16 cellular contexts compared by ENCODE assay signal in genomic region chr2:218832520-218832919, GRCh38. TPM values are rescaled to one million over a fixed set of nuclear protein-coding genes. Genes with fewer than 3 reads are reported as not detected.
DNase-seq lines count a peak whose midpoint lies in the region; ATAC-seq, FAIRE-seq and TF ChIP-seq lines count a peak whose summit lies in the region.
"Had no signal": no experiment of that assay in that cellular context is flagged by ENCODE, and none has a peak within 500 bp of the region (broad histone marks: within the 10 kb centered on the region; RNA-seq: fewer than 3 reads in every experiment).

No MANE protein-coding gene starts in this region.

- no TSS peak for BruUV-seq in MCF 10A (replicated peaks; lab: Mats Ljungman, UMichigan)
- BruUV-seq in endothelial cell of umbilical vein (replicated peaks; lab: Mats Ljungman, UMichigan) = no TSS peak

- H3K79me2 ChIP-seq in endothelial cell of umbilical vein (ENCODE audit: control insufficient read depth, insufficient read depth, low read length) = no peaks in the 10 kb centered on the region

- peaks cover 4% of the 10 kb centered on the region for H3K9me3 Mint-ChIP-seq in MCF 10A (ENCODE audit: unreplicated experiment)

- H3K27me3 ChIP-seq in breast epithelium (no peaks in the 10 kb centered on the region), endothelial cell of umbilical vein (ENCODE audit: control insufficient read depth in 2 of 2, insufficient read depth in 2 of 2, low read length in 2 of 2) (peaks cover 0 to 2% of the 10 kb centered on the region in 2 experiments), vagina (no peaks in the 10 kb centered on the region)

- H3K4me3 ChIP-seq in breast epithelium (no peak overlapping the region), endothelial cell of umbilical vein (replicated peaks in 1 of 3; ENCODE audit: insufficient read depth in 1 of 3, low read depth in 1 of 3, low read length in 3 of 3) (no peak overlapping the region), vagina (no peak overlapping the region)

- H3K4me1 ChIP-seq in breast epithelium (no peaks in the 10 kb centered on the region), endothelial cell of umbilical vein (ENCODE audit: control insufficient read depth, extremely low read depth, insufficient read depth, low read length) (peaks cover 17% of the 10 kb centered on the region), vagina (peaks cover 33% of the 10 kb centered on the region)
- H3K4me1 ChIP-seq: foreskin keratinocyte had no signal

- CTCF ChIA-PET in MCF 10A (lab: Yijun Ruan, JAX) (interaction anchor here (0.6 to 2.1 kb wide), 3 partner anchors 15 to 112 kb away, joined by 3 to 9 read pairs (median 4); no protein-coding TSS in a partner anchor), endothelial cell of umbilical vein (lab: Charles Lee) (interaction anchor here (0.7 to 3.5 kb wide), 5 partner anchors 9 to 122 kb away, joined by 3 to 44 read pairs (median 7); partner anchors contain the start of gene TTLL4)

- no peaks in the 10 kb centered on the region for H3K36me3 ChIP-seq in breast epithelium
- no peaks in the 10 kb centered on the region for H3K36me3 ChIP-seq in endothelial cell of umbilical vein (ENCODE audit: control insufficient read depth in 2 of 2, extremely low read depth in 1 of 2, insufficient read depth in 2 of 2, low read length in 2 of 2)
- no peaks in the 10 kb centered on the region for H3K36me3 ChIP-seq in vagina

- dilution Hi-C loops in endothelial cell of umbilical vein (cut with MboI; ENCODE audit: extremely low pct_ligation_motif_present, low sequenced_read_pairs) = no loop called here

- no peaks in the 10 kb centered on the region for H3K9me1 ChIP-seq in endothelial cell of umbilical vein (replicated peaks; ENCODE audit: control insufficient read depth, extremely low read depth, insufficient read depth, low read length)

- H3K9me3 ChIP-seq in breast epithelium (peaks cover 0 to 3% of the 10 kb centered on the region in 2 donors), endothelial cell of umbilical vein (replicated peaks; ENCODE audit: control insufficient read depth, insufficient read depth, low read length) (no peaks in the 10 kb centered on the region), vagina (no peaks in the 10 kb centered on the region)

- H4K20me1 ChIP-seq in endothelial cell of umbilical vein (replicated peaks; ENCODE audit: control insufficient read depth, extremely low read depth, insufficient read depth, low read length) = no peaks in the 10 kb centered on the region

- POLR2A ChIA-PET in MCF 10A (lab: Yijun Ruan, JAX) (interaction anchor here (1.1 kb wide), 1 partner anchor 26 kb away, joined by 3 read pairs; no protein-coding TSS in a partner anchor), endothelial cell of umbilical vein (lab: Charles Lee) (no interaction called here)

- no peak overlapping the region for H3K27ac Mint-ChIP-seq in MCF 10A (ENCODE audit: low read depth, unreplicated experiment)
- H3K27ac Mint-ChIP-seq: activated naive CD8-positive, alpha-beta T cell treated with anti-CD3 and anti-CD28 coated beads for 36 hours had no signal

- TF ChIP-seq CTCF in MCF 10A (IDR thresholded peaks at IDR 0.05; ENCODE audit: unreplicated experiment) = no peak
- TF ChIP-seq CTCF in breast epithelium (IDR thresholded peaks at IDR 0.05) = no peak
- TF ChIP-seq CTCF in endothelial cell of umbilical vein (IDR thresholded peaks at IDR 0.05; ENCODE audit: extremely low read depth in 1 of 2, insufficient read depth in 1 of 2, low read depth in 1 of 2, low read length in 2 of 2) = no peak
- no peak for TF ChIP-seq CTCF in vagina (IDR thresholded peaks at IDR 0.05)
- TF ChIP-seq CTCF in omental fat pad (IDR thresholded peaks at IDR 0.05) = no peak

- H3K9ac ChIP-seq in endothelial cell of umbilical vein (replicated peaks; ENCODE audit: extremely low read depth, insufficient read depth, low read length) = peak overlapping the region; percentile 8

- H3K27me3 Mint-ChIP-seq in MCF 10A (ENCODE audit: insufficient read depth, unreplicated experiment) = peaks cover 8% of the 10 kb centered on the region

- peaks cover 15% of the 10 kb centered on the region for H3K4me1 Mint-ChIP-seq in MCF 10A (ENCODE audit: insufficient read depth, unreplicated experiment)
- H3K4me1 Mint-ChIP-seq: activated naive CD8-positive, alpha-beta T cell treated with anti-CD3 and anti-CD28 coated beads for 36 hours had no signal

- H3K27ac ChIP-seq in breast epithelium (peak overlapping the region in 1 of 2 donors; percentile 32), endothelial cell of umbilical vein (ENCODE audit: insufficient read depth, low read depth, low read length) (peak overlapping the region; percentile 65), vagina (peak overlapping the region; percentile 62)
- H3K27ac ChIP-seq: foreskin keratinocyte had no signal

- no peaks in the 10 kb centered on the region for H3K36me3 Mint-ChIP-seq in MCF 10A (ENCODE audit: insufficient read depth, unreplicated experiment)
- H3K36me3 Mint-ChIP-seq: activated naive CD8-positive, alpha-beta T cell treated with anti-CD3 and anti-CD28 coated beads for 36 hours had no signal

- intact Hi-C loops in MCF 10A (cut with micrococcal nuclease) (no loop called here), breast epithelium (cut with DNase I; ENCODE audit: low total_unique reads) (loop anchor here (10.0 kb wide), 1 partner anchor 118 kb away; the partner anchor contains the start of gene TTLL4), endothelial cell of umbilical vein (cut with micrococcal nuclease) (loop anchor here (1.0 to 2.0 kb wide), 2 partner anchors 50 to 101 kb away; partner anchors contain the start of gene CYP27A1), vagina (cut with DNase I) (no loop called here)

- ATAC-seq in omental fat pad (ENCODE audit: low FRiP score) = no peak
- ATAC-seq: foreskin keratinocyte had no signal

- H3K4me3 Mint-ChIP-seq in MCF 10A (ENCODE audit: unreplicated experiment) = no peak overlapping the region
- H3K4me3 Mint-ChIP-seq: activated naive CD8-positive, alpha-beta T cell treated with anti-CD3 and anti-CD28 coated beads for 36 hours had no signal

- no peak for TF ChIP-seq POLR2A in breast epithelium (IDR thresholded peaks at IDR 0.05)
- no peak for TF ChIP-seq POLR2A in endothelial cell of umbilical vein (IDR thresholded peaks at IDR 0.05; ENCODE audit: low read depth, low read length)
- TF ChIP-seq POLR2A in vagina (IDR thresholded peaks at IDR 0.05) = no peak

- peak overlapping the region; percentile 87 for H2AFZ ChIP-seq in endothelial cell of umbilical vein (ENCODE audit: low read depth, low read length)

- FAIRE-seq in endothelial cell of umbilical vein (lab: Jason Lieb, UNC) = peak; percentile 98
- FAIRE-seq: A204.1 had no signal

- peak overlapping the region; percentile 50 for H3K4me2 ChIP-seq in endothelial cell of umbilical vein (ENCODE audit: insufficient read depth, low read length)

- DNase-seq in MCF 10A (ENCODE audit: unreplicated experiment) (peak; percentile 58), breast epithelium (ENCODE audit: low spot score in 2 of 2) (no peak), endothelial cell of umbilical vein (ENCODE audit: low read depth, low spot score) (peak; percentile 71), mesenteric fat pad (ENCODE audit: low spot score) (peak; percentile 67), vagina (ENCODE audit: extremely low spot score in 2 of 2) (peak in 1 of 2 donors; percentile 77), omental fat pad (ENCODE audit: low spot score) (no peak), NCI-H1105 treated with DMSO at 0.1 percent for 48 hours (lab: John Stamatoyannopoulos, UW) (no peak), NCI-H69 (lab: John Stamatoyannopoulos, UW) (no peak)
- DNase-seq: activated CD8-positive, alpha-beta memory T cell treated with anti-CD3 and anti-CD28 coated beads, Interleukin-2, amount 50 U/mL, for 48 hours; activated naive CD8-positive, alpha-beta T cell treated with anti-CD3 and anti-CD28 coated beads for 36 hours; foreskin keratinocyte; NCI-H146; trophoblast cell had no signal

RNA-seq across cellular contexts. Expression of gene PRKAG3, which starts 0.9 kb away (rescaled TPM):
- total RNA-seq in MCF 10A (2022) (not detected in 2 replicates), breast epithelium (not detected), endothelial cell of umbilical vein (not detected in 2 replicates), mesenteric fat pad (not detected), vagina (not detected), omental fat pad (not detected)
- polyA plus RNA-seq in endothelial cell of umbilical vein = not detected in 2 replicates
- polyA plus RNA-seq in endothelial cell of umbilical vein (2011; cell fraction: cytosol; rRNA removed) = not detected in 2 replicates
- polyA plus RNA-seq in endothelial cell of umbilical vein (2011; cell fraction: nucleus; rRNA removed) = not detected in 2 replicates
- not detected in 2 replicates for polyA plus RNA-seq in endothelial cell of umbilical vein (2012)
- polyA minus RNA-seq in endothelial cell of umbilical vein = not detected in 2 replicates
- polyA minus RNA-seq in endothelial cell of umbilical vein (2011; cell fraction: cytosol; rRNA and poly(A)+ RNA removed) = not detected
- polyA minus RNA-seq in endothelial cell of umbilical vein (2011; cell fraction: nucleus; rRNA and poly(A)+ RNA removed) = not detected in 2 replicates
- total RNA-seq: activated naive CD8-positive, alpha-beta T cell treated with anti-CD3 and anti-CD28 coated beads for 36 hours; cerebellum; foreskin keratinocyte had no signal
- polyA plus RNA-seq: foreskin keratinocyte, neural cell had no signal

RNA-seq across cellular contexts. Expression of gene WNT6, which starts 27.1 kb away (rescaled TPM):
- total RNA-seq in MCF 10A (2022) (not detected in 2 replicates), breast epithelium (1 to 10 TPM in 2 of 3 donors, under 1 TPM in 1; 0.48 to 3.3 (median 1.3) TPM), endothelial cell of umbilical vein (not detected in 2 replicates), mesenteric fat pad (0.90 TPM), vagina (2.0 TPM), omental fat pad (1 to 10 TPM in 2 of 4 donors, under 1 TPM in 2; 0.19 to 2.7 (median 0.62) TPM)
- polyA plus RNA-seq in endothelial cell of umbilical vein = not detected in 2 replicates
- polyA plus RNA-seq in endothelial cell of umbilical vein (2011; cell fraction: cytosol; rRNA removed) = not detected in 2 replicates
- polyA plus RNA-seq in endothelial cell of umbilical vein (2011; cell fraction: nucleus; rRNA removed) = not detected in 2 replicates
- polyA plus RNA-seq in endothelial cell of umbilical vein (2012) = not detected in 2 replicates
- polyA minus RNA-seq in endothelial cell of umbilical vein = not detected in 2 replicates
- polyA minus RNA-seq in endothelial cell of umbilical vein (2011; cell fraction: cytosol; rRNA and poly(A)+ RNA removed) = 0.72 TPM
- polyA minus RNA-seq in endothelial cell of umbilical vein (2011; cell fraction: nucleus; rRNA and poly(A)+ RNA removed) = not detected in 2 replicates
- total RNA-seq: cerebellum, foreskin keratinocyte had no signal
- polyA plus RNA-seq: foreskin keratinocyte, neural cell had no signal

RNA-seq across cellular contexts. Expression of gene WNT10A, which starts 48.1 kb away (rescaled TPM):
- 0.44 TPM in 1 of 2 replicates, not detected in the other for total RNA-seq in MCF 10A (2022)
- total RNA-seq in breast epithelium = 1 to 10 TPM in 1 of 3 donors, under 1 TPM in 1, not detected in 1; 0.88 to 2.9 TPM
- total RNA-seq in endothelial cell of umbilical vein = not detected in 2 replicates
- not detected in 2 replicates for polyA plus RNA-seq in endothelial cell of umbilical vein
- polyA plus RNA-seq in endothelial cell of umbilical vein (2011; cell fraction: cytosol; rRNA removed) = not detected in 2 replicates
- polyA plus RNA-seq in endothelial cell of umbilical vein (2011; cell fraction: nucleus; rRNA removed) = not detected in 2 replicates
- polyA plus RNA-seq in endothelial cell of umbilical vein (2012) = not detected in 2 replicates
- not detected in 2 replicates for polyA minus RNA-seq in endothelial cell of umbilical vein
- polyA minus RNA-seq in endothelial cell of umbilical vein (2011; cell fraction: cytosol; rRNA and poly(A)+ RNA removed) = not detected
- not detected in 2 replicates for polyA minus RNA-seq in endothelial cell of umbilical vein (2011; cell fraction: nucleus; rRNA and poly(A)+ RNA removed)
- not detected for total RNA-seq in mesenteric fat pad
- total RNA-seq in vagina = 2.5 TPM
- 1 to 10 TPM in 1 of 4 donors, under 1 TPM in 1, not detected in 2; 0.36 to 2.3 TPM for total RNA-seq in omental fat pad

RNA-seq across cellular contexts. Expression of gene CYP27A1, which starts 50.6 kb away (rescaled TPM):
- total RNA-seq in MCF 10A (2022) (0.12 TPM in 1 of 2 replicates, not detected in the other), breast epithelium (10 to 100 TPM; 25.6 to 65.0 (median 28.8) TPM), endothelial cell of umbilical vein (12.6 and 15.1 TPM in 2 replicates), mesenteric fat pad (20.5 TPM), vagina (30.0 TPM), omental fat pad (10 to 100 TPM; 22.6 to 89.0 (median 35.9) TPM)
- polyA plus RNA-seq in endothelial cell of umbilical vein = 30.3 and 34.9 TPM in 2 replicates
- 17.1 and 17.9 TPM in 2 replicates for polyA plus RNA-seq in endothelial cell of umbilical vein (2011; cell fraction: cytosol; rRNA removed)
- polyA plus RNA-seq in endothelial cell of umbilical vein (2011; cell fraction: nucleus; rRNA removed) = 17.9 and 18.2 TPM in 2 replicates
- polyA plus RNA-seq in endothelial cell of umbilical vein (2012) = 11.3 and 18.5 TPM in 2 replicates
- 34.6 and 36.7 TPM in 2 replicates for polyA minus RNA-seq in endothelial cell of umbilical vein
- not detected for polyA minus RNA-seq in endothelial cell of umbilical vein (2011; cell fraction: cytosol; rRNA and poly(A)+ RNA removed)
- polyA minus RNA-seq in endothelial cell of umbilical vein (2011; cell fraction: nucleus; rRNA and poly(A)+ RNA removed) = 9.9 and 11.4 TPM in 2 replicates
- total RNA-seq: activated naive CD8-positive, alpha-beta T cell treated with anti-CD3 and anti-CD28 coated beads for 36 hours had no signal
- polyA plus RNA-seq: neural cell had no signal

Comparison
In these comparisons a context has a peak if more than half of its experiments do, and no peak if none do; other contexts are left out.
1. DNase-seq: peak in MCF 10A (single experiment), endothelial cell of umbilical vein (single experiment) and mesenteric fat pad (single experiment); none in breast epithelium (0 of 2), omental fat pad (single experiment), NCI-H1105 treated with DMSO at 0.1 percent for 48 hours (single experiment) and NCI-H69 (single experiment).
2. intact Hi-C loops: an anchor here in breast epithelium (10.0 kb wide) and endothelial cell of umbilical vein (1.0 to 2.0 kb wide); none called in MCF 10A and vagina.